Comparison of ENCODE assay signal across 14 cellular contexts in genomic region chr5:146283344-146283761, GRCh38. TPM values are rescaled to one million over a fixed set of nuclear protein-coding genes. Genes with fewer than 3 reads are reported as not detected.
DNase-seq lines count a peak whose midpoint lies in the region; ATAC-seq and TF ChIP-seq lines count a peak whose summit lies in the region.
"Had no signal": no experiment of that assay in that cellular context is flagged by ENCODE, and none has a peak within 500 bp of the region (broad histone marks: within the 10 kb centered on the region; RNA-seq: fewer than 3 reads in every experiment).

No MANE protein-coding gene starts in this region.

- peaks cover 38% of the 10 kb centered on the region for H3K36me3 ChIP-seq in SJCRH30
- peaks cover 3% of the 10 kb centered on the region for H3K36me3 ChIP-seq in smooth muscle cell (ENCODE audit: low read depth)

- H2AFZ ChIP-seq in smooth muscle cell (ENCODE audit: low read depth), result no peak overlapping the region

- no peaks in the 10 kb centered on the region for H3K27me3 Mint-ChIP-seq in activated T-cell treated with anti-CD3 and anti-CD28 coated beads, Interleukin-2, amount 50 U/mL, for 24 hours
- H3K27me3 Mint-ChIP-seq in activated T-cell treated with anti-CD3 and anti-CD28 coated beads, Interleukin-2, amount 50 U/mL, for 4 hours (ENCODE audit: low read depth), result no peaks in the 10 kb centered on the region
- H3K27me3 Mint-ChIP-seq: activated CD4-positive, alpha-beta T cell treated with anti-CD3 and anti-CD28 coated beads for 36 hours had no signal

- no peaks in the 10 kb centered on the region for H3K9me3 Mint-ChIP-seq in activated T-cell treated with anti-CD3 and anti-CD28 coated beads, Interleukin-2, amount 50 U/mL, for 24 hours
- H3K9me3 Mint-ChIP-seq in activated T-cell treated with anti-CD3 and anti-CD28 coated beads, Interleukin-2, amount 50 U/mL, for 4 hours, result no peaks in the 10 kb centered on the region
- H3K9me3 Mint-ChIP-seq: nephron progenitor cell had no signal

- peak overlapping the region; percentile 29 for H3K27ac Mint-ChIP-seq in activated T-cell treated with anti-CD3 and anti-CD28 coated beads, Interleukin-2, amount 50 U/mL, for 24 hours
- H3K27ac Mint-ChIP-seq: activated CD4-positive, alpha-beta T cell treated with anti-CD3 and anti-CD28 coated beads for 36 hours; nephron progenitor cell had no signal

- no peak overlapping the region for H3K9ac ChIP-seq in smooth muscle cell (ENCODE audit: low read depth)

- H3K9me3 ChIP-seq in SJCRH30 (replicated peaks) (no peaks in the 10 kb centered on the region), smooth muscle cell (replicated peaks; ENCODE audit: low read depth) (no peaks in the 10 kb centered on the region)
- H3K9me3 ChIP-seq: upper lobe of right lung had no signal

- H3K27ac ChIP-seq in SJCRH30, result peak overlapping the region; percentile 16; the same call in 1 of the 2 replicates
- peak overlapping the region; percentile 71 for H3K27ac ChIP-seq in smooth muscle cell (ENCODE audit: low read depth)
- H3K27ac ChIP-seq: upper lobe of right lung had no signal

- no peaks in the 10 kb centered on the region for H3K79me2 ChIP-seq in smooth muscle cell (ENCODE audit: low read depth)

- TF ChIP-seq CTCF in smooth muscle cell (IDR thresholded peaks at IDR 0.05; ENCODE audit: borderline replicate concordance, insufficient read depth, poor library complexity, severe bottlenecking), result no peak

- no peak for ATAC-seq in activated T-cell treated with anti-CD3 and anti-CD28 coated beads, Interleukin-2, amount 50 U/mL, for 4 hours
- no peak for ATAC-seq in GM21447 (IDR thresholded peaks at IDR 0.05; ENCODE audit: unreplicated experiment)
- no peak for ATAC-seq in HG02840 (IDR thresholded peaks at IDR 0.05; ENCODE audit: low FRiP score, unreplicated experiment)
- no peak for ATAC-seq in HG03521 (IDR thresholded peaks at IDR 0.05; ENCODE audit: unreplicated experiment)
- ATAC-seq: activated CD4-positive, alpha-beta T cell treated with anti-CD3 and anti-CD28 coated beads for 36 hours; upper lobe of right lung had no signal

- H4K20me1 ChIP-seq in smooth muscle cell (ENCODE audit: low read depth), result peaks cover 7% of the 10 kb centered on the region

- H3K4me3 Mint-ChIP-seq in activated T-cell treated with anti-CD3 and anti-CD28 coated beads, Interleukin-2, amount 50 U/mL, for 24 hours, result no peak overlapping the region
- no peak overlapping the region for H3K4me3 Mint-ChIP-seq in activated T-cell treated with anti-CD3 and anti-CD28 coated beads, Interleukin-2, amount 50 U/mL, for 4 hours
- H3K4me3 Mint-ChIP-seq: activated CD4-positive, alpha-beta T cell treated with anti-CD3 and anti-CD28 coated beads for 36 hours; nephron progenitor cell had no signal

- H3K4me1 Mint-ChIP-seq in activated T-cell treated with anti-CD3 and anti-CD28 coated beads, Interleukin-2, amount 50 U/mL, for 24 hours (ENCODE audit: low read depth), result peaks cover 7% of the 10 kb centered on the region
- H3K4me1 Mint-ChIP-seq in activated T-cell treated with anti-CD3 and anti-CD28 coated beads, Interleukin-2, amount 50 U/mL, for 4 hours (ENCODE audit: low read depth), result no peaks in the 10 kb centered on the region
- H3K4me1 Mint-ChIP-seq: nephron progenitor cell had no signal

- H3K4me1 ChIP-seq in SJCRH30, result peaks cover 9% of the 10 kb centered on the region; the same call in 1 of the 2 replicates
- H3K4me1 ChIP-seq in smooth muscle cell (ENCODE audit: low read depth), result peaks cover 5% of the 10 kb centered on the region
- H3K4me1 ChIP-seq: upper lobe of right lung had no signal

- H3K4me3 ChIP-seq in SJCRH30, result no peak overlapping the region
- no peak overlapping the region for H3K4me3 ChIP-seq in smooth muscle cell
- H3K4me3 ChIP-seq: upper lobe of right lung had no signal

- DNase-seq in activated T-cell treated with anti-CD3 and anti-CD28 coated beads, Interleukin-2, amount 50 U/mL, for 24 hours, result no peak
- DNase-seq in activated T-cell treated with anti-CD3 and anti-CD28 coated beads, Interleukin-2, amount 50 U/mL, for 4 hours, result no peak
- DNase-seq in SJCRH30 (peak; percentile 3 to 16), fibroblast of the conjunctiva (ENCODE audit: low read depth) (peak; percentile 24), smooth muscle cell (lab: John Stamatoyannopoulos, UW; ENCODE audit: unreplicated experiment) (no peak)
- DNase-seq: activated CD4-positive, alpha-beta T cell treated with anti-CD3 and anti-CD28 coated beads for 36 hours; activated naive CD4-positive, alpha-beta T cell treated with anti-CD3 and anti-CD28 coated beads, Interleukin-2, amount 50 U/mL, for 16 hours; NCI-H1417 treated with DMSO at 0.1 percent for 48 hours; nephron progenitor cell; stimulated activated CD4-positive, alpha-beta T cell treated with anti-CD3 and anti-CD28 coated beads, Interleukin-4, amount 100 ng/mL, for 1 hour; upper lobe of right lung had no signal

- H3K4me2 ChIP-seq in smooth muscle cell, result peak overlapping the region; percentile 52

- H3K27me3 ChIP-seq in SJCRH30 (no peaks in the 10 kb centered on the region), smooth muscle cell (ENCODE audit: low read depth) (no peaks in the 10 kb centered on the region)
- H3K27me3 ChIP-seq: upper lobe of right lung had no signal

- 31% methylated on average over 4 of the region's 4 CpGs for WGBS in smooth muscle cell (ENCODE audit: low lambda C conversion rate)

- H3F3A ChIP-seq in smooth muscle cell (ENCODE audit: low read depth), result peaks cover 5% of the 10 kb centered on the region

- H3K36me3 Mint-ChIP-seq in activated T-cell treated with anti-CD3 and anti-CD28 coated beads, Interleukin-2, amount 50 U/mL, for 24 hours (ENCODE audit: low read depth), result peaks cover 76% of the 10 kb centered on the region
- H3K36me3 Mint-ChIP-seq in activated T-cell treated with anti-CD3 and anti-CD28 coated beads, Interleukin-2, amount 50 U/mL, for 4 hours (ENCODE audit: insufficient read depth), result peaks cover 18% of the 10 kb centered on the region

RNA-seq across cellular contexts. Expression of gene POU4F3, which starts 55.3 kb away (rescaled TPM):
- total RNA-seq in activated T-cell treated with anti-CD3 and anti-CD28 coated beads, Interleukin-2, amount 50 U/mL, for 4 hours, result under 1 TPM in 1 of 3 donors, not detected in 2; 0.13 TPM
- 0.13 and 0.14 TPM in 2 replicates for total RNA-seq in SJCRH30 (2014; rRNA removed; shearing (Covaris generic))
- 0.04 TPM in 1 of 2 replicates, not detected in the other for total RNA-seq in smooth muscle cell
- polyA plus RNA-seq in smooth muscle cell, result 0.28 TPM in 1 of 2 replicates, not detected in the other
- total RNA-seq: activated CD4-positive, alpha-beta T cell treated with anti-CD3 and anti-CD28 coated beads for 36 hours; upper lobe of right lung had no signal

Comparison
In these comparisons a context has a peak if more than half of its experiments do, and no peak if none do; other contexts are left out.
1. DNase-seq: peak in SJCRH30 (2 of 2) and fibroblast of the conjunctiva (single experiment); none in activated T-cell treated with anti-CD3 and anti-CD28 coated beads, Interleukin-2, amount 50 U/mL, for 24 hours (single experiment), activated T-cell treated with anti-CD3 and anti-CD28 coated beads, Interleukin-2, amount 50 U/mL, for 4 hours (single experiment) and smooth muscle cell (single experiment).